ENCODE assay signal across 8 cellular contexts in the genomic region with DNA sequence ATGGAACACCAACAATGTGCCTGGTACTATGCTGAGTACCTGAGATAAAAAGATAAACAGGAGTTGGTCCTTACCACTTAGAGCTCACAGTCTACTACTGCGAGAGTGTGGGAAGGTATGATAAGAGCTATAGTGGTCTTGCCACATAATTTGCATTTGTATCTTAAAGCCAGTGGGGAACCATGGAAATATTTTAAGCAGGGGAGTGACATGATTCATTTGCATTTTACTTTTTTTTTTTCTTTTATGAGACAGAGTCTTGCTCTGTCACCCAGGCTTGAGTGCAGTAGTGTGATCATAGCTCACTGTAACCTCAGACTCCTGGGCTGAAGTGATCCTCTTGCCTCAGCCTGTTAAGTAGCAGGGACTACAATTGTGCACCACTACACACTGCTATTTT. TPM values are rescaled to one million over a fixed set of nuclear protein-coding genes. Genes with fewer than 3 reads are reported as not detected.
DNase-seq lines count a peak whose midpoint lies in the region; ATAC-seq and TF ChIP-seq lines count a peak whose summit lies in the region.
"Not testable (repeated sequence)": the region's sequence is repeated elsewhere in the genome, so short reads cannot be mapped to it uniquely, and the experiment has no call there.

No MANE protein-coding gene starts in this region.

- ATAC-seq in GM19023 (IDR thresholded peaks at IDR 0.05; ENCODE audit: unreplicated experiment) (peak; percentile 92), GM21381 (IDR thresholded peaks at IDR 0.05; ENCODE audit: unreplicated experiment) (peak; percentile 88), HG02642 (IDR thresholded peaks at IDR 0.05; ENCODE audit: poor library complexity, unreplicated experiment) (peak; percentile 90), HG03064 (IDR thresholded peaks at IDR 0.05; ENCODE audit: low read depth, unreplicated experiment) (peak; percentile 91), HG03460 (IDR thresholded peaks at IDR 0.05; ENCODE audit: unreplicated experiment) (peak; percentile 73), naive B cell (ENCODE audit: low read depth in 2 of 2) (peak; percentile 90 to 91)
- peak; percentile 55 for ATAC-seq in activated CD8-positive, alpha-beta memory T cell treated with anti-CD3 and anti-CD28 coated beads, Interleukin-2, amount 10 ng/mL, durations not matched to agents 7 days and 5 days

- not testable (repeated sequence) for H3K9me3 ChIP-seq in DOHH2 (ENCODE audit: control insufficient read depth, insufficient read depth, low read length)

- not testable (repeated sequence) for H3K9me2 ChIP-seq in DOHH2 (replicated peaks; ENCODE audit: control insufficient read depth, low read length)

- H3K4me3 Mint-ChIP-seq in activated CD8-positive, alpha-beta memory T cell treated with anti-CD3 and anti-CD28 coated beads, Interleukin-2, amount 10 ng/mL, durations not matched to agents 7 days and 5 days; naive B cell: not testable (repeated sequence)

- not testable (repeated sequence) for H3K4me1 ChIP-seq in DOHH2 (ENCODE audit: control insufficient read depth, low read length)

- not testable (repeated sequence) for TF ChIP-seq CTCF in DOHH2 (IDR thresholded peaks at IDR 0.05; ENCODE audit: low read depth, low read length, poor library complexity, severe bottlenecking)

- H3K9me3 Mint-ChIP-seq in activated CD8-positive, alpha-beta memory T cell treated with anti-CD3 and anti-CD28 coated beads, Interleukin-2, amount 10 ng/mL, durations not matched to agents 7 days and 5 days (ENCODE audit: low read depth); naive B cell: not testable (repeated sequence)

- not testable (repeated sequence) for H3K27ac Mint-ChIP-seq in activated CD8-positive, alpha-beta memory T cell treated with anti-CD3 and anti-CD28 coated beads, Interleukin-2, amount 10 ng/mL, durations not matched to agents 7 days and 5 days; naive B cell

- H3F3A ChIP-seq in DOHH2 (ENCODE audit: control insufficient read depth, insufficient read depth) = not testable (repeated sequence)

- not testable (repeated sequence) for H3K36me3 ChIP-seq in DOHH2 (ENCODE audit: control insufficient read depth, low read length)

- CTCF ChIA-PET in activated CD8-positive, alpha-beta memory T cell treated with anti-CD3 and anti-CD28 coated beads, Interleukin-2, amount 10 ng/mL, durations not matched to agents 7 days and 5 days (lab: Charles Lee) = not testable (repeated sequence)

- H3K27ac ChIP-seq in DOHH2 (ENCODE audit: low read depth, low read length) = not testable (repeated sequence)

- H3K36me3 Mint-ChIP-seq in activated CD8-positive, alpha-beta memory T cell treated with anti-CD3 and anti-CD28 coated beads, Interleukin-2, amount 10 ng/mL, durations not matched to agents 7 days and 5 days; naive B cell: not testable (repeated sequence)

- not testable (repeated sequence) for H3K79me2 ChIP-seq in DOHH2 (ENCODE audit: control insufficient read depth, low read length)

- H3K27me3 Mint-ChIP-seq in activated CD8-positive, alpha-beta memory T cell treated with anti-CD3 and anti-CD28 coated beads, Interleukin-2, amount 10 ng/mL, durations not matched to agents 7 days and 5 days; naive B cell: not testable (repeated sequence)

- DNase-seq in activated CD8-positive, alpha-beta memory T cell treated with anti-CD3 and anti-CD28 coated beads, Interleukin-2, amount 10 ng/mL, durations not matched to agents 7 days and 5 days = not testable (repeated sequence)
- peak; percentile 33 for DNase-seq in naive B cell

- peak overlapping the region; percentile 27; the same call in 1 of the 2 replicates for H3K4me2 ChIP-seq in DOHH2 (ENCODE audit: low read length)

- not testable (repeated sequence) for H3K27me3 ChIP-seq in DOHH2 (ENCODE audit: control insufficient read depth, low read length)

- H4K20me1 ChIP-seq in DOHH2 (ENCODE audit: control insufficient read depth, insufficient read depth, low read depth, low read length) = not testable (repeated sequence)

- not testable (repeated sequence) for H3K4me3 ChIP-seq in DOHH2 (ENCODE audit: low read length)

- not testable (repeated sequence) for H3K4me1 Mint-ChIP-seq in activated CD8-positive, alpha-beta memory T cell treated with anti-CD3 and anti-CD28 coated beads, Interleukin-2, amount 10 ng/mL, durations not matched to agents 7 days and 5 days; naive B cell

RNA-seq across cellular contexts. Expression of gene SRGAP2C, which starts 53.6 kb away (rescaled TPM):
- total RNA-seq in activated CD8-positive, alpha-beta memory T cell treated with anti-CD3 and anti-CD28 coated beads, Interleukin-2, amount 10 ng/mL, durations not matched to agents 7 days and 5 days = 10 to 100 TPM; 37.1 to 40.9 TPM
- polyA plus RNA-seq in naive B cell (ENCODE audit: low read depth in 6 of 6) = 1 to 10 TPM; 1.3 to 2.7 (median 2.0) TPM

RNA-seq across cellular contexts. Expression of gene FAM72B, which starts 54.2 kb away (rescaled TPM):
- total RNA-seq in activated CD8-positive, alpha-beta memory T cell treated with anti-CD3 and anti-CD28 coated beads, Interleukin-2, amount 10 ng/mL, durations not matched to agents 7 days and 5 days = 10 to 100 TPM; 34.9 to 41.1 TPM
- 1 to 10 TPM in 1 of 6 donors, not detected in 5; 1.5 TPM for polyA plus RNA-seq in naive B cell (ENCODE audit: low read depth in 6 of 6)
